Comparison of ENCODE assay signal across 12 cellular contexts in the genomic region with DNA sequence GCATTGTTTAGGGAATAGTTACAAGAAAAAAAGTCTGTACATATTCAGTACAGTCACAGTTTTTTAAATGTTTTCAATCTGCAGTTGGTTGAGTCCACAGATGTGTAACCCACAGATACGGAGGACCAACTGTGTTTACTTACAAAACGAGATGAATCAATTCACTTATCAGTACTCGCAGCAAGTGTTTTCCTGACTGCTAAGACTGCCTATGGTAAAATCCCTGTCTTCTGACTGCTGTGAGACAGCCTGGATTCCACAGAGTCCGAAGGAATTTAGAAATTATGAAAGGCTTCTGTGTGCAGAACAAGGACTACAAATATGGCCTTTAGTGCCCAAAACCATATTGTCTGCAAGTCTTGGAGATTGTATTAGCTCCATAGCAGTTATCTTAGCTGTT. TPM values are rescaled to one million over a fixed set of nuclear protein-coding genes. Genes with fewer than 3 reads are reported as not detected.
DNase-seq lines count a peak whose midpoint lies in the region; ATAC-seq and TF ChIP-seq lines count a peak whose summit lies in the region.
"Had no signal": no experiment of that assay in that cellular context is flagged by ENCODE, and none has a peak within 500 bp of the region (broad histone marks: within the 10 kb centered on the region; RNA-seq: fewer than 3 reads in every experiment).

No MANE protein-coding gene starts in this region.

- H3K27me3 Mint-ChIP-seq in activated CD4-positive, alpha-beta T cell treated with anti-CD3 and anti-CD28 coated beads, Interleukin-2, amount 10 ng/mL, durations not matched to agents 7 days and 5 days, result no peaks in the 10 kb centered on the region
- H3K27me3 Mint-ChIP-seq in activated T-helper 17 cell treated with anti-CD3 and anti-CD28 coated beads, Interleukin-2, amount 50 U/mL, for 72 hours, result no peaks in the 10 kb centered on the region

- TF ChIP-seq CTCF in fibroblast of pulmonary artery (IDR thresholded peaks at IDR 0.05; ENCODE audit: low read length, missing control alignments) (no peak), GM13976 (IDR thresholded peaks at IDR 0.05; ENCODE audit: borderline replicate concordance, control extremely low read depth, extremely low read depth, insufficient read depth, missing control alignments) (no peak)

- CTCF ChIA-PET in activated CD4-positive, alpha-beta T cell treated with anti-CD3 and anti-CD28 coated beads, Interleukin-2, amount 10 ng/mL, durations not matched to agents 7 days and 5 days (lab: Charles Lee), result interaction anchor here (0.9 kb wide), 1 partner anchor 18 kb away, joined by 7 read pairs; no protein-coding TSS in a partner anchor

- in situ Hi-C loops in GM13976 (cut with MboI; ENCODE audit: low sequenced_read_pairs, unreplicated experiment), result no loop called here

- intact Hi-C loops in sciatic nerve (cut with DNase I), result no loop called here

- peaks cover 74% of the 10 kb centered on the region for H3K36me3 Mint-ChIP-seq in activated CD4-positive, alpha-beta T cell treated with anti-CD3 and anti-CD28 coated beads, Interleukin-2, amount 10 ng/mL, durations not matched to agents 7 days and 5 days (ENCODE audit: low read depth)
- peaks cover 42% of the 10 kb centered on the region for H3K36me3 Mint-ChIP-seq in activated T-helper 17 cell treated with anti-CD3 and anti-CD28 coated beads, Interleukin-2, amount 50 U/mL, for 72 hours (ENCODE audit: low read depth)

- ATAC-seq in activated T-helper 17 cell treated with anti-CD3 and anti-CD28 coated beads, Interleukin-2, amount 50 U/mL, for 72 hours (replicated peaks), result peak; percentile 15
- peak; percentile 54 for ATAC-seq in sciatic nerve
- ATAC-seq: lower lobe of right lung had no signal

- POLR2A ChIA-PET in activated CD4-positive, alpha-beta T cell treated with anti-CD3 and anti-CD28 coated beads, Interleukin-2, amount 10 ng/mL, durations not matched to agents 7 days and 5 days (lab: Charles Lee), result no interaction called here

- H3K27ac Mint-ChIP-seq in activated CD4-positive, alpha-beta T cell treated with anti-CD3 and anti-CD28 coated beads, Interleukin-2, amount 10 ng/mL, durations not matched to agents 7 days and 5 days, result peak overlapping the region; percentile 96
- H3K27ac Mint-ChIP-seq in activated T-helper 17 cell treated with anti-CD3 and anti-CD28 coated beads, Interleukin-2, amount 50 U/mL, for 72 hours, result peak overlapping the region; percentile 90

- peak overlapping the region; percentile 69 for H3K4me3 Mint-ChIP-seq in activated CD4-positive, alpha-beta T cell treated with anti-CD3 and anti-CD28 coated beads, Interleukin-2, amount 10 ng/mL, durations not matched to agents 7 days and 5 days
- H3K4me3 Mint-ChIP-seq in activated T-helper 17 cell treated with anti-CD3 and anti-CD28 coated beads, Interleukin-2, amount 50 U/mL, for 72 hours, result peak overlapping the region; percentile 98

- no peak for DNase-seq in activated CD4-positive, alpha-beta T cell treated with anti-CD3 and anti-CD28 coated beads, Interleukin-2, amount 10 ng/mL, durations not matched to agents 7 days and 5 days
- DNase-seq in activated CD4-positive, alpha-beta T cell treated with anti-CD3 and anti-CD28 coated beads for 48 hours, result no peak
- DNase-seq in fibroblast of pulmonary artery (ENCODE audit: low read depth) (peak; percentile 60), sciatic nerve (ENCODE audit: low spot score) (no peak), GDM1 (lab: John Stamatoyannopoulos, UW) (no peak), GM13976 (ENCODE audit: low spot score) (no peak), HT-29 (ENCODE audit: low spot score) (no peak)
- DNase-seq: glutamatergic neuron; lower lobe of right lung; stimulated activated CD4-positive, alpha-beta T cell treated with anti-CD3 and anti-CD28 coated beads, Interleukin-4, amount 100 ng/mL, for 1 hour had no signal

- H3K4me1 Mint-ChIP-seq in activated CD4-positive, alpha-beta T cell treated with anti-CD3 and anti-CD28 coated beads, Interleukin-2, amount 10 ng/mL, durations not matched to agents 7 days and 5 days, result peaks cover 93% of the 10 kb centered on the region
- peaks cover 65% of the 10 kb centered on the region for H3K4me1 Mint-ChIP-seq in activated T-helper 17 cell treated with anti-CD3 and anti-CD28 coated beads, Interleukin-2, amount 50 U/mL, for 72 hours

- no peaks in the 10 kb centered on the region for H3K9me3 Mint-ChIP-seq in activated CD4-positive, alpha-beta T cell treated with anti-CD3 and anti-CD28 coated beads, Interleukin-2, amount 10 ng/mL, durations not matched to agents 7 days and 5 days
- H3K9me3 Mint-ChIP-seq in activated T-helper 17 cell treated with anti-CD3 and anti-CD28 coated beads, Interleukin-2, amount 50 U/mL, for 72 hours, result no peaks in the 10 kb centered on the region

- no peak overlapping the region for H3K4me3 ChIP-seq in fibroblast of pulmonary artery (replicated peaks; ENCODE audit: low read depth, low read length)
- H3K4me3 ChIP-seq: lower lobe of right lung had no signal

RNA-seq across cellular contexts. Expression of gene C1QTNF9, which starts 45.7 kb away (rescaled TPM):
- under 1 TPM in 1 of 2 experiments, not detected in 1; 0.10 TPM for total RNA-seq in activated CD4-positive, alpha-beta T cell treated with anti-CD3 and anti-CD28 coated beads, Interleukin-2, amount 10 ng/mL, durations not matched to agents 7 days and 5 days
- total RNA-seq in activated T-helper 17 cell treated with anti-CD3 and anti-CD28 coated beads, Interleukin-2, amount 50 U/mL, for 72 hours, result not detected
- total RNA-seq in sciatic nerve, result 2.4 TPM
- 0.61 TPM in 1 of 2 replicates, not detected in the other for total RNA-seq in HT-29 (2014; rRNA removed; shearing (Covaris generic))
- total RNA-seq: Daoy, lower lobe of right lung had no signal
